Comparison of ENCODE assay signal across 9 cellular contexts in genomic region chr14:64680013-64680674, GRCh38. TPM values are rescaled to one million over a fixed set of nuclear protein-coding genes. Genes with fewer than 3 reads are reported as not detected.
A peak's percentile ranks its signal among the peaks of the same experiment; 100 is the strongest.
DNase-seq lines count a peak whose midpoint lies in the region; ATAC-seq and TF ChIP-seq lines count a peak whose summit lies in the region.
"Had no signal": no experiment of that assay in that cellular context is flagged by ENCODE, and none has a peak within 500 bp of the region (broad histone marks: within the 10 kb centered on the region; RNA-seq: fewer than 3 reads in every experiment).

No MANE protein-coding gene starts in this region.

- H3K4me1 ChIP-seq in HEK293 (ENCODE audit: control insufficient read depth, insufficient read depth, low read length) (peaks cover 4% of the 10 kb centered on the region; the same call in 1 of the 2 replicates), PC-3 (ENCODE audit: insufficient read depth, low read length) (peaks cover 42% of the 10 kb centered on the region), right atrium auricular region (peaks cover 0 to 41% of the 10 kb centered on the region in 2 donors)

- H3K4me3 ChIP-seq in HEK293 (ENCODE audit: low read depth, low read length) (no peak overlapping the region), PC-3 (ENCODE audit: low read length) (no peak overlapping the region), right atrium auricular region (no peak overlapping the region), skin epidermis (no peak overlapping the region)

- DNase-seq in PC-3 (peak; percentile 66), right atrium auricular region (ENCODE audit: low spot score) (no peak), NOMO-1 (lab: John Stamatoyannopoulos, UW; ENCODE audit: unreplicated experiment in 2 of 2) (no peak), HT-29 (ENCODE audit: low spot score) (no peak)
- DNase-seq: activated CD4-positive, alpha-beta T cell treated with anti-CD3 and anti-CD28 coated beads, Interleukin-2, amount 10 ng/mL, durations not matched to agents 24 days and 14 days had no signal

- no TSS peak for BruUV-seq in PC-3 (replicated peaks; lab: Mats Ljungman, UMichigan)

- H4K20me1 ChIP-seq in PC-3 (ENCODE audit: low read length): no peaks in the 10 kb centered on the region

- H3F3A ChIP-seq in PC-3 (ENCODE audit: low read length, unreplicated experiment): no peaks in the 10 kb centered on the region

- peak overlapping the region; percentile 62 for H2AFZ ChIP-seq in PC-3 (ENCODE audit: low read length)

- H3K9me3 ChIP-seq in HEK293 (ENCODE audit: control insufficient read depth, insufficient read depth, low read depth, low read length): no peaks in the 10 kb centered on the region
- H3K9me3 ChIP-seq in PC-3 (ENCODE audit: low read length): no peaks in the 10 kb centered on the region
- H3K9me3 ChIP-seq in right atrium auricular region: no peaks in the 10 kb centered on the region

- H3K4me2 ChIP-seq in PC-3 (ENCODE audit: low read length): no peak overlapping the region

- ATAC-seq in PC-3 (peak; percentile 49), GM19397 (IDR thresholded peaks at IDR 0.05; ENCODE audit: unreplicated experiment) (no peak), GM19328 (IDR thresholded peaks at IDR 0.05; ENCODE audit: unreplicated experiment) (no peak)

- no peaks in the 10 kb centered on the region for H3K27me3 ChIP-seq in PC-3 (ENCODE audit: low read length)
- H3K27me3 ChIP-seq in right atrium auricular region: no peaks in the 10 kb centered on the region

- TF ChIP-seq CTCF in HEK293 (tag by site-specific recombination; IDR thresholded peaks at IDR 0.05) (no peak), PC-3 (conservative IDR thresholded peaks at IDR 0.05; ENCODE audit: low read depth, low read length) (no peak), right atrium auricular region (IDR thresholded peaks at IDR 0.05) (no peak)

- intact Hi-C loops in PC-3 (cut with micrococcal nuclease): no loop called here

- H3K79me2 ChIP-seq in PC-3 (ENCODE audit: low read length): no peaks in the 10 kb centered on the region

- POLR2A ChIA-PET in HEK293 (lab: Yijun Ruan, JAX): interaction anchor here (0.6 kb wide), 1 partner anchor 24 kb away, joined by 4 read pairs; the partner anchor contains the start of gene PLEKHG3
- POLR2A ChIA-PET in PC-3 (lab: Charles Lee; ENCODE audit: unreplicated experiment): no interaction called here

- peak overlapping the region; percentile 52 for H3K27ac ChIP-seq in HEK293 (ENCODE audit: extremely low read depth, low read depth, low read length)
- peak overlapping the region; percentile 75 for H3K27ac ChIP-seq in PC-3 (ENCODE audit: low read length)
- H3K27ac ChIP-seq in right atrium auricular region: peak overlapping the region; percentile 65 to 71
- peak overlapping the region in 18 of 21 experiments; percentile 0 to 84 (median 66) for H3K27ac ChIP-seq in skin epidermis

- no peaks in the 10 kb centered on the region for H3K36me3 ChIP-seq in HEK293 (ENCODE audit: control insufficient read depth in 2 of 2, insufficient read depth in 1 of 2, low read length in 2 of 2)
- no peaks in the 10 kb centered on the region for H3K36me3 ChIP-seq in PC-3 (ENCODE audit: low read depth, low read length)
- H3K36me3 ChIP-seq in right atrium auricular region: no peaks in the 10 kb centered on the region

- H3K9me2 ChIP-seq in PC-3 (replicated peaks; ENCODE audit: low read length): no peaks in the 10 kb centered on the region

- H3K9ac ChIP-seq in PC-3 (ENCODE audit: low read length): peak overlapping the region; percentile 21

- CTCF ChIA-PET in HEK293 (lab: Yijun Ruan, JAX): interaction anchor here (0.8 to 1.7 kb wide), 4 partner anchors 25 to 79 kb away, joined by 3 to 7 read pairs (median 4); no protein-coding TSS in a partner anchor
- CTCF ChIA-PET in PC-3 (lab: Charles Lee): no interaction called here

TF ChIP-seq in HEK293, 187 proteins besides CTCF, POLR2A, EP300 and RAD21:
- TF ChIP-seq PRDM1 (tag by site-specific recombination; IDR thresholded peaks at IDR 0.05): peak; percentile 42; the same call in 1 of the 2 replicates
- no peak for TF ChIP-seq ZNF366 (tag by site-specific recombination; conservative IDR thresholded peaks at IDR 0.05)
- TF ChIP-seq ZBTB20 (tag by site-specific recombination; IDR thresholded peaks at IDR 0.05): peak; percentile 36; the same call in 1 of the 2 replicates

RNA-seq across cellular contexts. Expression of gene PLEKHG3, which starts 24.1 kb away (rescaled TPM):
- 49.6 and 64.0 TPM in 2 replicates for total RNA-seq in PC-3 (2014; rRNA removed)
- total RNA-seq in right atrium auricular region: 10 to 100 TPM; 26.1 to 28.1 TPM
- 59.2 and 62.9 TPM in 2 replicates for total RNA-seq in HT-29 (2014; rRNA removed; shearing (Covaris generic))
